8 cellular contexts compared by ENCODE assay signal in genomic region chr2:69829243-69830044, GRCh38. TPM values are rescaled to one million over a fixed set of nuclear protein-coding genes. Genes with fewer than 3 reads are reported as not detected.
DNase-seq lines count a peak whose midpoint lies in the region; ATAC-seq and TF ChIP-seq lines count a peak whose summit lies in the region.

A gene with protein sequence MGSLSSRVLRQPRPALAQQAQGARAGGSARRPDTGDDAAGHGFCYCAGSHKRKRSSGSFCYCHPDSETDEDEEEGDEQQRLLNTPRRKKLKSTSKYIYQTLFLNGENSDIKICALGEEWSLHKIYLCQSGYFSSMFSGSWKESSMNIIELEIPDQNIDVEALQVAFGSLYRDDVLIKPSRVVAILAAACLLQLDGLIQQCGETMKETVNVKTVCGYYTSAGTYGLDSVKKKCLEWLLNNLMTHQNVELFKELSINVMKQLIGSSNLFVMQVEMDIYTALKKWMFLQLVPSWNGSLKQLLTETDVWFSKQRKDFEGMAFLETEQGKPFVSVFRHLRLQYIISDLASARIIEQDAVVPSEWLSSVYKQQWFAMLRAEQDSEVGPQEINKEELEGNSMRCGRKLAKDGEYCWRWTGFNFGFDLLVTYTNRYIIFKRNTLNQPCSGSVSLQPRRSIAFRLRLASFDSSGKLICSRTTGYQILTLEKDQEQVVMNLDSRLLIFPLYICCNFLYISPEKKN (plus strand): TSS chr2:69829660. CDS start chr2:69829893, 233 bp downstream.

- H3K27me3 ChIP-seq in gastroesophageal sphincter (no peaks in the 10 kb centered on the region), neutrophil (no peaks in the 10 kb centered on the region)

- H3K9me3 ChIP-seq in gastroesophageal sphincter (no peaks in the 10 kb centered on the region), neutrophil (no peaks in the 10 kb centered on the region)

- DNase-seq in GM04504 (ENCODE audit: low read depth) (peak; percentile 88), HFFc6 (peak; percentile 95), NAMALWA (ENCODE audit: low spot score) (peak; percentile 98), SK-MEL-5 (ENCODE audit: low read depth, low spot score) (peak; percentile 95)
- DNase-seq in activated naive CD4-positive, alpha-beta T cell treated with Interleukin-2 at 50 U/mL for 16 hours: peak; percentile 99

- no peaks in the 10 kb centered on the region for H3K36me3 Mint-ChIP-seq in HFFc6 (ENCODE audit: low read depth)

- peak within 1 kb of the TSS; percentile 97 for H3K27ac Mint-ChIP-seq in HFFc6

- peak; percentile 98 for ATAC-seq in gastroesophageal sphincter

- in situ Hi-C loops in SK-MEL-5 (cut with HindIII; ENCODE audit: low pct_unique_long_range_greater_than_20kb, low sequenced_read_pairs): no loop called here

- H3K4me3 Mint-ChIP-seq in HFFc6: peak within 1 kb of the TSS; percentile 92

- TF ChIP-seq CTCF in HFFc6 (IDR thresholded peaks at IDR 0.05) (no peak), gastroesophageal sphincter (IDR thresholded peaks at IDR 0.05) (peak in 3 of 4 experiments; percentile 10 to 50 (median 15)), neutrophil (IDR thresholded peaks at IDR 0.05) (peak; percentile 51), subcutaneous adipose tissue (IDR thresholded peaks at IDR 0.05; ENCODE audit: low read depth) (no peak)

- H3K27me3 Mint-ChIP-seq in HFFc6 (ENCODE audit: insufficient read depth): no peaks in the 10 kb centered on the region

- peak within 1 kb of the TSS; percentile 68 to 96 (median 90) for H3K27ac ChIP-seq in gastroesophageal sphincter
- H3K27ac ChIP-seq in neutrophil: peak within 1 kb of the TSS; percentile 93

- 0% methylated on average over 11 of the region's 74 CpGs; no CpG with 5 or more reads in 1 of the 2 donors for WGBS in gastroesophageal sphincter (ENCODE audit: low coverage in 1 of 2), 2 donors

- no peak for TF ChIP-seq EP300 in gastroesophageal sphincter (IDR thresholded peaks at IDR 0.05)

- H3K4me1 ChIP-seq in gastroesophageal sphincter: peaks cover 0 to 32% (median 11%) of the 10 kb centered on the region in 3 donors
- H3K4me1 ChIP-seq in neutrophil (ENCODE audit: control insufficient read depth in 1 of 2, insufficient read depth in 1 of 2, low read depth in 1 of 2, low read length in 1 of 2): peaks cover 38 to 39% of the 10 kb centered on the region in 2 experiments

- peak; percentile 64 to 78 for TF ChIP-seq POLR2A in gastroesophageal sphincter (IDR thresholded peaks at IDR 0.05)

- H3K36me3 ChIP-seq in gastroesophageal sphincter: no peaks in the 10 kb centered on the region
- H3K36me3 ChIP-seq in neutrophil: peaks cover 8% of the 10 kb centered on the region

- H3K4me3 ChIP-seq in gastroesophageal sphincter: peak within 1 kb of the TSS; percentile 85 to 86
- H3K4me3 ChIP-seq in neutrophil (ENCODE audit: low read depth in 1 of 2, low read length in 1 of 2): peak within 1 kb of the TSS; percentile 93

- no peaks in the 10 kb centered on the region for H3K9me3 Mint-ChIP-seq in HFFc6

- H3K4me1 Mint-ChIP-seq in HFFc6 (ENCODE audit: low read depth): peaks cover 44% of the 10 kb centered on the region

RNA-seq across cellular contexts. Expression of the gene that starts here (rescaled TPM):
- 10 to 100 TPM in 2 of 6 experiments, 1 to 10 TPM in 4; 6.5 to 11.2 (median 7.7) TPM for total RNA-seq in HFFc6 (2021; fragmentation: NEBNext Ultra II Directional; extraction: Animal tissue kit (Norgen Biotek cat#: 25700))
- 7.2 and 7.9 TPM in 2 replicates for total RNA-seq in SK-MEL-5 (2014; rRNA removed; shearing (Covaris generic))
- 15.7 and 18.4 TPM in 2 replicates for polyA plus RNA-seq in SK-MEL-5 (2015; cell fraction: cytosol; rRNA removed)
- polyA plus RNA-seq in SK-MEL-5 (2015; cell fraction: nucleus; rRNA removed): 10.4 and 14.2 TPM in 2 replicates
- 10 to 100 TPM; 10.6 to 14.8 (median 13.0) TPM for total RNA-seq in gastroesophageal sphincter
- 10 to 100 TPM; 17.4 to 30.2 (median 20.6) TPM for total RNA-seq in subcutaneous adipose tissue

Comparison
In these comparisons a context has a peak if more than half of its experiments do, and no peak if none do; other contexts are left out.
1. Peak in every context shown above with its lines: DNase-seq, ATAC-seq, H3K4me3 ChIP-seq and H3K27ac ChIP-seq.
2. CTCF ChIP-seq: peak in gastroesophageal sphincter (3 of 4) and neutrophil (single experiment); none in HFFc6 (single experiment) and subcutaneous adipose tissue (single experiment).